ENCODE assay signal across 8 cellular contexts in the genomic region with DNA sequence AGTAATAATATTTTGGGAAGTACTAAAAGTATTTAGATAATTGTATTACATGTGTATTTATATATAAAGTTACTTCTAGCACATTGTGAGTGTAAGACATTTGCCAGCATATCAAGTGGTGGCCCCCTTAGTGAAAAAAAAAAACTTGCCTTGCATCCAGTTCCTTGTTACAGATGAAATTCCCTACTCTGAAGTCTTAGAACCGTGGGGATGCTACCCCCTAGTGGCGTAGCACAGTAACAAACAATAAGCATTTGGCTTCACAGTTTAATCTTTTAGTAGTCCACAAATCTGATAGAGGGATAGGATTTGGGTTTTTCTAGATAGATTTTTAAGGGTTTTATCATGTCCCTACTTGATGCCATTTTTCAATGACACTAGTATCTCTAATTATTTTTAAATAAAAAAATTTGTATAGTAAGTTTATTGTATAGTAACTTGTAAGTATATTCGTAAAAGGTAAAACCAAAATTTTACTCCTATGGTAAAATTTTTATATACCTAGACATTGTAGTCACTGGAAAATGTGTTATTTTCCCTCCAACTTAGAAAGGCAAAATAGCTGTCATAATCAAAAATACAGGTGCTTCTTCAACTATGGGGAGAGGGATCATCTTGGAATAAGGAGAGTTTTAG. TPM values are rescaled to one million over a fixed set of nuclear protein-coding genes. Genes with fewer than 3 reads are reported as not detected.
DNase-seq lines count a peak whose midpoint lies in the region; ATAC-seq and TF ChIP-seq lines count a peak whose summit lies in the region.

No MANE protein-coding gene starts in this region.

- POLR2A ChIA-PET in CD4-positive, alpha-beta T cell (lab: Charles Lee), result interaction anchor here (0.6 to 2.2 kb wide), 4 partner anchors 14 to 808 kb away, joined by 3 to 10 read pairs (median 6); a partner anchor contains a TSS

- TF ChIP-seq POLR2A in erythroblast (IDR thresholded peaks at IDR 0.05; ENCODE audit: low read length), result no peak

- DNase-seq in CD4-positive, alpha-beta T cell, result peak; percentile 32 to 63 (median 49)
- DNase-seq in activated CD8-positive, alpha-beta memory T cell treated with anti-CD3 and anti-CD28 coated beads, Interleukin-2, amount 50 U/mL, for 4 hours, result peak; percentile 70
- DNase-seq in erythroblast (lab: John Stamatoyannopoulos, UW), result peak; percentile 81 to 88
- DNase-seq in natural killer cell, result peak; percentile 43
- DNase-seq in stromal cell of bone marrow (ENCODE audit: low read depth), result peak; percentile 64

- peak; percentile 91 for TF ChIP-seq CTCF in CD4-positive, alpha-beta T cell (IDR thresholded peaks at IDR 0.05)
- TF ChIP-seq CTCF in OCI-LY3 (IDR thresholded peaks at IDR 0.05; ENCODE audit: low read depth, low read length) (peak; percentile 83), natural killer cell (IDR thresholded peaks at IDR 0.05) (peak; percentile 87)

- H3K4me1 Mint-ChIP-seq in CD4-positive, alpha-beta T cell (ENCODE audit: low read depth), result peaks cover 21% of the 10 kb centered on the region
- no peaks in the 10 kb centered on the region for H3K4me1 Mint-ChIP-seq in natural killer cell

- no peak overlapping the region for H3K27ac ChIP-seq in CD4-positive, alpha-beta T cell (ENCODE audit: low read depth, low read length)
- no peak overlapping the region for H3K27ac ChIP-seq in OCI-LY3 (ENCODE audit: low read length)

- no peaks in the 10 kb centered on the region for H3K27me3 Mint-ChIP-seq in CD4-positive, alpha-beta T cell
- no peaks in the 10 kb centered on the region for H3K27me3 Mint-ChIP-seq in natural killer cell (ENCODE audit: low read depth in 2 of 2)

- H4K20me1 ChIP-seq in OCI-LY3 (ENCODE audit: insufficient read depth, low read length), result peaks cover 14% of the 10 kb centered on the region; the same call in 1 of the 2 replicates

- no peak overlapping the region for H3K9ac ChIP-seq in OCI-LY3 (ENCODE audit: low read length)

- CTCF ChIA-PET in CD4-positive, alpha-beta T cell (lab: Charles Lee), result interaction anchor here (0.7 to 2.4 kb wide), 9 partner anchors 11 to 425 kb away, joined by 3 to 15 read pairs (median 5); a partner anchor contains a TSS

- no peaks in the 10 kb centered on the region for H3K9me3 Mint-ChIP-seq in CD4-positive, alpha-beta T cell
- no peaks in the 10 kb centered on the region for H3K9me3 Mint-ChIP-seq in natural killer cell

- no peaks in the 10 kb centered on the region for H3K27me3 ChIP-seq in CD4-positive, alpha-beta T cell (ENCODE audit: control insufficient read depth, insufficient read depth, low read length)
- no peaks in the 10 kb centered on the region for H3K27me3 ChIP-seq in OCI-LY3 (ENCODE audit: low read depth, low read length)

- H3K9me3 ChIP-seq in CD4-positive, alpha-beta T cell (ENCODE audit: control insufficient read depth, low read length), result no peaks in the 10 kb centered on the region
- no peaks in the 10 kb centered on the region for H3K9me3 ChIP-seq in OCI-LY3 (ENCODE audit: insufficient read depth, low read length)

- no peak for TF ChIP-seq EP300 in Ishikawa (IDR thresholded peaks at IDR 0.05; ENCODE audit: borderline replicate concordance)

- TF ChIP-seq RAD21 in Ishikawa (IDR thresholded peaks at IDR 0.05; ENCODE audit: low read depth), result peak; percentile 53

- peak; percentile 93 for ATAC-seq in CD4-positive, alpha-beta T cell (ENCODE audit: poor library complexity)
- ATAC-seq in GM19463 (IDR thresholded peaks at IDR 0.05; ENCODE audit: unreplicated experiment) (peak; percentile 76), natural killer cell (peak; percentile 90 to 96 (median 93))

- H3K4me3 Mint-ChIP-seq in CD4-positive, alpha-beta T cell, result no peak overlapping the region
- no peak overlapping the region for H3K4me3 Mint-ChIP-seq in natural killer cell

- H3K36me3 ChIP-seq in OCI-LY3 (replicated peaks; ENCODE audit: low read depth, low read length), result peaks cover 80% of the 10 kb centered on the region

- intact Hi-C loops in CD4-positive, alpha-beta T cell (cut with DNase I, micrococcal nuclease), result loop anchor here (1.0 to 10.0 kb wide), 12 partner anchors 49 to 1569 kb away; a partner anchor contains a TSS
- intact Hi-C loops in natural killer cell (cut with micrococcal nuclease), result loop anchor here (1.0 to 5.0 kb wide), 3 partner anchors 251 to 529 kb away; no protein-coding TSS in a partner anchor

- no peak overlapping the region for H3K4me3 ChIP-seq in OCI-LY3 (ENCODE audit: low read length)

- no peak overlapping the region for H3K4me2 ChIP-seq in OCI-LY3 (ENCODE audit: low read length)

- no peak overlapping the region for H2AFZ ChIP-seq in OCI-LY3 (ENCODE audit: low read depth, low read length)

- H3K79me2 ChIP-seq in OCI-LY3 (ENCODE audit: low read length), result peaks cover 95% of the 10 kb centered on the region

- peaks cover 60% of the 10 kb centered on the region for H3K36me3 Mint-ChIP-seq in CD4-positive, alpha-beta T cell (ENCODE audit: low read depth)
- peaks cover 3% of the 10 kb centered on the region for H3K36me3 Mint-ChIP-seq in natural killer cell

- H3K27ac Mint-ChIP-seq in CD4-positive, alpha-beta T cell, result no peak overlapping the region
- H3K27ac Mint-ChIP-seq in natural killer cell, result no peak overlapping the region

- H3K4me1 ChIP-seq in OCI-LY3 (ENCODE audit: low read length), result no peaks in the 10 kb centered on the region

TF ChIP-seq in Ishikawa, 13 proteins besides CTCF, POLR2A, EP300 and RAD21:
- TF ChIP-seq TEAD4 (IDR thresholded peaks at IDR 0.05) (no peak), YY1 (IDR thresholded peaks at IDR 0.05; ENCODE audit: low read depth) (no peak), TAF1 (IDR thresholded peaks at IDR 0.05; ENCODE audit: low read depth) (no peak), EGR1 (IDR thresholded peaks at IDR 0.05) (no peak), TCF12 (IDR thresholded peaks at IDR 0.05; ENCODE audit: low read depth) (no peak), FOXM1 (IDR thresholded peaks at IDR 0.05; ENCODE audit: borderline replicate concordance, low read depth) (no peak), CEBPB (IDR thresholded peaks at IDR 0.05) (no peak), NFIC (IDR thresholded peaks at IDR 0.05) (no peak), ZBTB7A (IDR thresholded peaks at IDR 0.05; ENCODE audit: low read depth) (no peak), CREB1 (IDR thresholded peaks at IDR 0.05; ENCODE audit: low read depth) (no peak)
- TF ChIP-seq, protein P1, sequence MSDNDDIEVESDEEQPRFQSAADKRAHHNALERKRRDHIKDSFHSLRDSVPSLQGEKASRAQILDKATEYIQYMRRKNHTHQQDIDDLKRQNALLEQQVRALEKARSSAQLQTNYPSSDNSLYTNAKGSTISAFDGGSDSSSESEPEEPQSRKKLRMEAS (IDR thresholded peaks at IDR 0.05), result no peak
- TF ChIP-seq, protein P2, sequence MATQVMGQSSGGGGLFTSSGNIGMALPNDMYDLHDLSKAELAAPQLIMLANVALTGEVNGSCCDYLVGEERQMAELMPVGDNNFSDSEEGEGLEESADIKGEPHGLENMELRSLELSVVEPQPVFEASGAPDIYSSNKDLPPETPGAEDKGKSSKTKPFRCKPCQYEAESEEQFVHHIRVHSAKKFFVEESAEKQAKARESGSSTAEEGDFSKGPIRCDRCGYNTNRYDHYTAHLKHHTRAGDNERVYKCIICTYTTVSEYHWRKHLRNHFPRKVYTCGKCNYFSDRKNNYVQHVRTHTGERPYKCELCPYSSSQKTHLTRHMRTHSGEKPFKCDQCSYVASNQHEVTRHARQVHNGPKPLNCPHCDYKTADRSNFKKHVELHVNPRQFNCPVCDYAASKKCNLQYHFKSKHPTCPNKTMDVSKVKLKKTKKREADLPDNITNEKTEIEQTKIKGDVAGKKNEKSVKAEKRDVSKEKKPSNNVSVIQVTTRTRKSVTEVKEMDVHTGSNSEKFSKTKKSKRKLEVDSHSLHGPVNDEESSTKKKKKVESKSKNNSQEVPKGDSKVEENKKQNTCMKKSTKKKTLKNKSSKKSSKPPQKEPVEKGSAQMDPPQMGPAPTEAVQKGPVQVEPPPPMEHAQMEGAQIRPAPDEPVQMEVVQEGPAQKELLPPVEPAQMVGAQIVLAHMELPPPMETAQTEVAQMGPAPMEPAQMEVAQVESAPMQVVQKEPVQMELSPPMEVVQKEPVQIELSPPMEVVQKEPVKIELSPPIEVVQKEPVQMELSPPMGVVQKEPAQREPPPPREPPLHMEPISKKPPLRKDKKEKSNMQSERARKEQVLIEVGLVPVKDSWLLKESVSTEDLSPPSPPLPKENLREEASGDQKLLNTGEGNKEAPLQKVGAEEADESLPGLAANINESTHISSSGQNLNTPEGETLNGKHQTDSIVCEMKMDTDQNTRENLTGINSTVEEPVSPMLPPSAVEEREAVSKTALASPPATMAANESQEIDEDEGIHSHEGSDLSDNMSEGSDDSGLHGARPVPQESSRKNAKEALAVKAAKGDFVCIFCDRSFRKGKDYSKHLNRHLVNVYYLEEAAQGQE (IDR thresholded peaks at IDR 0.05; ENCODE audit: low read depth), result no peak
- TF ChIP-seq, protein P3, sequence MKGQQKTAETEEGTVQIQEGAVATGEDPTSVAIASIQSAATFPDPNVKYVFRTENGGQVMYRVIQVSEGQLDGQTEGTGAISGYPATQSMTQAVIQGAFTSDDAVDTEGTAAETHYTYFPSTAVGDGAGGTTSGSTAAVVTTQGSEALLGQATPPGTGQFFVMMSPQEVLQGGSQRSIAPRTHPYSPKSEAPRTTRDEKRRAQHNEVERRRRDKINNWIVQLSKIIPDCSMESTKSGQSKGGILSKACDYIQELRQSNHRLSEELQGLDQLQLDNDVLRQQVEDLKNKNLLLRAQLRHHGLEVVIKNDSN (IDR thresholded peaks at IDR 0.05), result no peak

RNA-seq across cellular contexts. Expression of a gene that starts 14.3 kb away (rescaled TPM):
- total RNA-seq in CD4-positive, alpha-beta T cell, result 10 to 100 TPM; 52.3 to 58.8 TPM
- 10 to 100 TPM; 83.4 to 99.3 (median 92.0) TPM for total RNA-seq in natural killer cell

RNA-seq across cellular contexts. Expression of a gene that starts 14.7 kb away (rescaled TPM):
- 10 to 100 TPM; 16.1 to 18.2 TPM for total RNA-seq in CD4-positive, alpha-beta T cell
- total RNA-seq in natural killer cell, result 10 to 100 TPM; 22.6 to 22.9 (median 22.9) TPM

RNA-seq across cellular contexts. Expression of a gene that starts 35.9 kb away (rescaled TPM):
- total RNA-seq in CD4-positive, alpha-beta T cell, result 10 to 100 TPM; 16.2 to 16.4 TPM
- total RNA-seq in natural killer cell, result 10 to 100 TPM; 16.7 to 20.3 (median 17.9) TPM
